Comparison of ENCODE assay signal across 14 cellular contexts in the genomic region with DNA sequence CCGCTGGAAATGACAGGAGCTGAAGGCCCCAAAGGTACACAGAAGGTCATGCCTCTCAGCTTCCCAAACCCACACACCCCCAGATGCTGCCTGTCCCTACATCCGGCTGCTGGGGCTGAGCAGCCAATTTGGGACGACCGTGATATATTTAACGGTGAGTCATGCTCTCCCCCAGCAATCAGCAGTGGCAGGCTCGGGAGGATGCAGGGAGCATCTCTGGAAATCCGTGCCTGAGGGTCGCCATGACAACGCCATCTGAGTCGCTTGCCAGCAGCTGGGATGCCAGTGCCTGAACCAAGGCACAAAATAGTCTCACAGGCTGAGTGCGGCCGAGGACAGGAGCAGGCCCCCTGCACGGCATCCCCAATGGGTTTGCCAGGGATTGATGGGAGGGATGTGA. TPM values are rescaled to one million over a fixed set of nuclear protein-coding genes. Genes with fewer than 3 reads are reported as not detected.
DNase-seq lines count a peak whose midpoint lies in the region; ATAC-seq and TF ChIP-seq lines count a peak whose summit lies in the region.
"Had no signal": no experiment of that assay in that cellular context is flagged by ENCODE, and none has a peak within 500 bp of the region (broad histone marks: within the 10 kb centered on the region; RNA-seq: fewer than 3 reads in every experiment).

No MANE protein-coding gene starts in this region.

- TF ChIP-seq CTCF in AG10803 (conservative IDR thresholded peaks at IDR 0.05; ENCODE audit: low read length), result no peak
- TF ChIP-seq CTCF in WTC11 (IDR thresholded peaks at IDR 0.05), result no peak
- TF ChIP-seq CTCF in foreskin keratinocyte (conservative IDR thresholded peaks at IDR 0.05), result no peak

- H3K4me1 ChIP-seq in foreskin keratinocyte, result no peaks in the 10 kb centered on the region

- no peak overlapping the region for H3K4me3 ChIP-seq in AG10803 (ENCODE audit: low read length)
- H3K4me3 ChIP-seq: prostate gland, uterus had no signal

- no peak overlapping the region for H3K27ac Mint-ChIP-seq in WTC11
- H3K27ac Mint-ChIP-seq: activated CD4-positive, alpha-beta memory T cell treated with anti-CD3 and anti-CD28 coated beads for 36 hours had no signal

- peak; percentile 7 for DNase-seq in AG10803 (ENCODE audit: low read depth)
- peak; percentile 55 for DNase-seq in LHCN-M2 (ENCODE audit: low read depth)
- DNase-seq in WTC11 (ENCODE audit: low spot score), result peak; percentile 25
- peak; percentile 71 for DNase-seq in middle frontal gyrus (ENCODE audit: extremely low spot score, low spot score)
- DNase-seq in stimulated activated CD4-positive, alpha-beta T cell treated with anti-CD3 and anti-CD28 coated beads, Interleukin-2, amount 100 ng/mL, for 48 hours, result no peak
- DNase-seq in foreskin keratinocyte, result no peak
- no peak for DNase-seq in hepatic stellate cell (ENCODE audit: low spot score)
- DNase-seq: activated CD4-positive, alpha-beta memory T cell treated with anti-CD3 and anti-CD28 coated beads for 36 hours; DMS79 treated with DMSO at 0.1 percent for 48 hours; stimulated activated CD4-positive, alpha-beta T cell treated with anti-CD3 and anti-CD28 coated beads, Interleukin-2, amount 100 ng/mL, for 24 hours had no signal

- peaks cover 48% of the 10 kb centered on the region for H3K27me3 ChIP-seq in foreskin keratinocyte
- H3K27me3 ChIP-seq: uterus had no signal

- POLR2A ChIA-PET in WTC11 (lab: Charles Lee), result interaction anchor here (0.6 kb wide), 1 partner anchor 353 kb away, joined by 6 read pairs; no protein-coding TSS in a partner anchor

- CTCF ChIA-PET in WTC11 (lab: Charles Lee), result interaction anchor here (1.0 to 1.3 kb wide), 2 partner anchors 39 to 59 kb away, joined by 4 to 6 read pairs; no protein-coding TSS in a partner anchor

- H3K9me3 Mint-ChIP-seq in WTC11, result peaks cover 4% of the 10 kb centered on the region
- H3K9me3 Mint-ChIP-seq: activated CD4-positive, alpha-beta memory T cell treated with anti-CD3 and anti-CD28 coated beads for 36 hours had no signal

- H3K4me3 Mint-ChIP-seq in WTC11, result no peak overlapping the region
- H3K4me3 Mint-ChIP-seq: activated CD4-positive, alpha-beta memory T cell treated with anti-CD3 and anti-CD28 coated beads for 36 hours had no signal

- no peaks in the 10 kb centered on the region; the same call in 1 of the 2 replicates for H3K27me3 Mint-ChIP-seq in WTC11 (ENCODE audit: low read depth)

- ATAC-seq in WTC11 (no peak), foreskin keratinocyte (no peak), HG02852 (IDR thresholded peaks at IDR 0.05; ENCODE audit: unreplicated experiment) (no peak)
- ATAC-seq: Panc1 had no signal

- H3K27ac ChIP-seq in foreskin keratinocyte, result no peak overlapping the region
- H3K27ac ChIP-seq: prostate gland, uterus had no signal

- no peaks in the 10 kb centered on the region for H3K4me1 Mint-ChIP-seq in WTC11

- H3K36me3 Mint-ChIP-seq in WTC11, result no peaks in the 10 kb centered on the region
- H3K36me3 Mint-ChIP-seq: activated CD4-positive, alpha-beta memory T cell treated with anti-CD3 and anti-CD28 coated beads for 36 hours had no signal

TF ChIP-seq in WTC11, 78 proteins besides CTCF, POLR2A, EP300 and RAD21 (continues in another document):
- TF ChIP-seq ZNF263 (CRISPR knock-in tag; IDR thresholded peaks at IDR 0.05; ENCODE audit: low read depth) (no peak), HMGA2 (CRISPR knock-in tag; IDR thresholded peaks at IDR 0.05) (no peak), SP1 (CRISPR knock-in tag; conservative IDR thresholded peaks at IDR 0.05) (no peak), NFATC4 (CRISPR knock-in tag; IDR thresholded peaks at IDR 0.05) (no peak), KAT7 (CRISPR knock-in tag; IDR thresholded peaks at IDR 0.05; ENCODE audit: borderline replicate concordance) (no peak), NR1H2 (CRISPR knock-in tag; IDR thresholded peaks at IDR 0.05) (no peak)
- TF ChIP-seq, protein P1, sequence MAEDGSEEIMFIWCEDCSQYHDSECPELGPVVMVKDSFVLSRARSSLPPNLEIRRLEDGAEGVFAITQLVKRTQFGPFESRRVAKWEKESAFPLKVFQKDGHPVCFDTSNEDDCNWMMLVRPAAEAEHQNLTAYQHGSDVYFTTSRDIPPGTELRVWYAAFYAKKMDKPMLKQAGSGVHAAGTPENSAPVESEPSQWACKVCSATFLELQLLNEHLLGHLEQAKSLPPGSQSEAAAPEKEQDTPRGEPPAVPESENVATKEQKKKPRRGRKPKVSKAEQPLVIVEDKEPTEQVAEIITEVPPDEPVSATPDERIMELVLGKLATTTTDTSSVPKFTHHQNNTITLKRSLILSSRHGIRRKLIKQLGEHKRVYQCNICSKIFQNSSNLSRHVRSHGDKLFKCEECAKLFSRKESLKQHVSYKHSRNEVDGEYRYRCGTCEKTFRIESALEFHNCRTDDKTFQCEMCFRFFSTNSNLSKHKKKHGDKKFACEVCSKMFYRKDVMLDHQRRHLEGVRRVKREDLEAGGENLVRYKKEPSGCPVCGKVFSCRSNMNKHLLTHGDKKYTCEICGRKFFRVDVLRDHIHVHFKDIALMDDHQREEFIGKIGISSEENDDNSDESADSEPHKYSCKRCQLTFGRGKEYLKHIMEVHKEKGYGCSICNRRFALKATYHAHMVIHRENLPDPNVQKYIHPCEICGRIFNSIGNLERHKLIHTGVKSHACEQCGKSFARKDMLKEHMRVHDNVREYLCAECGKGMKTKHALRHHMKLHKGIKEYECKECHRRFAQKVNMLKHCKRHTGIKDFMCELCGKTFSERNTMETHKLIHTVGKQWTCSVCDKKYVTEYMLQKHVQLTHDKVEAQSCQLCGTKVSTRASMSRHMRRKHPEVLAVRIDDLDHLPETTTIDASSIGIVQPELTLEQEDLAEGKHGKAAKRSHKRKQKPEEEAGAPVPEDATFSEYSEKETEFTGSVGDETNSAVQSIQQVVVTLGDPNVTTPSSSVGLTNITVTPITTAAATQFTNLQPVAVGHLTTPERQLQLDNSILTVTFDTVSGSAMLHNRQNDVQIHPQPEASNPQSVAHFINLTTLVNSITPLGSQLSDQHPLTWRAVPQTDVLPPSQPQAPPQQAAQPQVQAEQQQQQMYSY (CRISPR knock-in tag; IDR thresholded peaks at IDR 0.05), result no peak
- TF ChIP-seq, protein P2, sequence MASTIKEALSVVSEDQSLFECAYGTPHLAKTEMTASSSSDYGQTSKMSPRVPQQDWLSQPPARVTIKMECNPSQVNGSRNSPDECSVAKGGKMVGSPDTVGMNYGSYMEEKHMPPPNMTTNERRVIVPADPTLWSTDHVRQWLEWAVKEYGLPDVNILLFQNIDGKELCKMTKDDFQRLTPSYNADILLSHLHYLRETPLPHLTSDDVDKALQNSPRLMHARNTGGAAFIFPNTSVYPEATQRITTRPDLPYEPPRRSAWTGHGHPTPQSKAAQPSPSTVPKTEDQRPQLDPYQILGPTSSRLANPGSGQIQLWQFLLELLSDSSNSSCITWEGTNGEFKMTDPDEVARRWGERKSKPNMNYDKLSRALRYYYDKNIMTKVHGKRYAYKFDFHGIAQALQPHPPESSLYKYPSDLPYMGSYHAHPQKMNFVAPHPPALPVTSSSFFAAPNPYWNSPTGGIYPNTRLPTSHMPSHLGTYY (CRISPR knock-in tag; IDR thresholded peaks at IDR 0.05), result no peak
- TF ChIP-seq, protein P3, sequence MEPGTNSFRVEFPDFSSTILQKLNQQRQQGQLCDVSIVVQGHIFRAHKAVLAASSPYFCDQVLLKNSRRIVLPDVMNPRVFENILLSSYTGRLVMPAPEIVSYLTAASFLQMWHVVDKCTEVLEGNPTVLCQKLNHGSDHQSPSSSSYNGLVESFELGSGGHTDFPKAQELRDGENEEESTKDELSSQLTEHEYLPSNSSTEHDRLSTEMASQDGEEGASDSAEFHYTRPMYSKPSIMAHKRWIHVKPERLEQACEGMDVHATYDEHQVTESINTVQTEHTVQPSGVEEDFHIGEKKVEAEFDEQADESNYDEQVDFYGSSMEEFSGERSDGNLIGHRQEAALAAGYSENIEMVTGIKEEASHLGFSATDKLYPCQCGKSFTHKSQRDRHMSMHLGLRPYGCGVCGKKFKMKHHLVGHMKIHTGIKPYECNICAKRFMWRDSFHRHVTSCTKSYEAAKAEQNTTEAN (CRISPR knock-in tag; IDR thresholded peaks at IDR 0.05), result no peak
- TF ChIP-seq, protein P4, sequence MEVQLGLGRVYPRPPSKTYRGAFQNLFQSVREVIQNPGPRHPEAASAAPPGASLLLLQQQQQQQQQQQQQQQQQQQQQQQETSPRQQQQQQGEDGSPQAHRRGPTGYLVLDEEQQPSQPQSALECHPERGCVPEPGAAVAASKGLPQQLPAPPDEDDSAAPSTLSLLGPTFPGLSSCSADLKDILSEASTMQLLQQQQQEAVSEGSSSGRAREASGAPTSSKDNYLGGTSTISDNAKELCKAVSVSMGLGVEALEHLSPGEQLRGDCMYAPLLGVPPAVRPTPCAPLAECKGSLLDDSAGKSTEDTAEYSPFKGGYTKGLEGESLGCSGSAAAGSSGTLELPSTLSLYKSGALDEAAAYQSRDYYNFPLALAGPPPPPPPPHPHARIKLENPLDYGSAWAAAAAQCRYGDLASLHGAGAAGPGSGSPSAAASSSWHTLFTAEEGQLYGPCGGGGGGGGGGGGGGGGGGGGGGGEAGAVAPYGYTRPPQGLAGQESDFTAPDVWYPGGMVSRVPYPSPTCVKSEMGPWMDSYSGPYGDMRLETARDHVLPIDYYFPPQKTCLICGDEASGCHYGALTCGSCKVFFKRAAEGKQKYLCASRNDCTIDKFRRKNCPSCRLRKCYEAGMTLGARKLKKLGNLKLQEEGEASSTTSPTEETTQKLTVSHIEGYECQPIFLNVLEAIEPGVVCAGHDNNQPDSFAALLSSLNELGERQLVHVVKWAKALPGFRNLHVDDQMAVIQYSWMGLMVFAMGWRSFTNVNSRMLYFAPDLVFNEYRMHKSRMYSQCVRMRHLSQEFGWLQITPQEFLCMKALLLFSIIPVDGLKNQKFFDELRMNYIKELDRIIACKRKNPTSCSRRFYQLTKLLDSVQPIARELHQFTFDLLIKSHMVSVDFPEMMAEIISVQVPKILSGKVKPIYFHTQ (CRISPR knock-in tag; IDR thresholded peaks at IDR 0.05), result no peak
- TF ChIP-seq, protein P5, sequence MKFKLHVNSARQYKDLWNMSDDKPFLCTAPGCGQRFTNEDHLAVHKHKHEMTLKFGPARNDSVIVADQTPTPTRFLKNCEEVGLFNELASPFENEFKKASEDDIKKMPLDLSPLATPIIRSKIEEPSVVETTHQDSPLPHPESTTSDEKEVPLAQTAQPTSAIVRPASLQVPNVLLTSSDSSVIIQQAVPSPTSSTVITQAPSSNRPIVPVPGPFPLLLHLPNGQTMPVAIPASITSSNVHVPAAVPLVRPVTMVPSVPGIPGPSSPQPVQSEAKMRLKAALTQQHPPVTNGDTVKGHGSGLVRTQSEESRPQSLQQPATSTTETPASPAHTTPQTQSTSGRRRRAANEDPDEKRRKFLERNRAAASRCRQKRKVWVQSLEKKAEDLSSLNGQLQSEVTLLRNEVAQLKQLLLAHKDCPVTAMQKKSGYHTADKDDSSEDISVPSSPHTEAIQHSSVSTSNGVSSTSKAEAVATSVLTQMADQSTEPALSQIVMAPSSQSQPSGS (CRISPR knock-in tag; IDR thresholded peaks at IDR 0.05; ENCODE audit: borderline replicate concordance, low read depth), result no peak

RNA-seq across cellular contexts. Expression of a gene that starts 57.9 kb away (rescaled TPM):
- 0.19 and 0.40 TPM in 2 replicates for total RNA-seq in LHCN-M2 (2014; rRNA removed)
- polyA plus RNA-seq in LHCN-M2 (2012), result 3.4 TPM
- 1.1 to 1.5 TPM (median 1.1 TPM) in 3 replicates for total RNA-seq in WTC11 (2021)
- not detected in 2 replicates for total RNA-seq in foreskin keratinocyte
- polyA plus RNA-seq in foreskin keratinocyte, result not detected in 2 replicates
- total RNA-seq: activated CD4-positive, alpha-beta memory T cell treated with anti-CD3 and anti-CD28 coated beads for 36 hours had no signal

Comparison
In these comparisons a context has a peak if more than half of its experiments do, and no peak if none do; other contexts are left out.
1. DNase-seq: peak in AG10803 (single experiment), LHCN-M2 (single experiment), WTC11 (single experiment) and middle frontal gyrus (single experiment); none in stimulated activated CD4-positive, alpha-beta T cell treated with anti-CD3 and anti-CD28 coated beads, Interleukin-2, amount 100 ng/mL, for 48 hours (0 of 2), foreskin keratinocyte (0 of 2) and hepatic stellate cell (single experiment).